11 cellular contexts compared by ENCODE assay signal in genomic region chr13:41848435-41849255, GRCh38.
DNase-seq lines count a peak whose midpoint lies in the region; ATAC-seq and TF ChIP-seq lines count a peak whose summit lies in the region.
"Had no signal": no experiment of that assay in that cellular context is flagged by ENCODE, and none has a peak within 500 bp of the region (broad histone marks: within the 10 kb centered on the region; RNA-seq: fewer than 3 reads in every experiment).

No MANE protein-coding gene starts in this region.

- H3K4me1 ChIP-seq in breast epithelium, result no peaks in the 10 kb centered on the region
- H3K4me1 ChIP-seq in ascending aorta, result peaks cover 0 to 6% of the 10 kb centered on the region in 2 donors
- H3K4me1 ChIP-seq in thoracic aorta (ENCODE audit: control insufficient read depth in 1 of 2, low read depth in 2 of 2), result peaks cover 14 to 19% of the 10 kb centered on the region in 2 donors
- peaks cover 0 to under 1% (median 0%) of the 10 kb centered on the region in 3 donors for H3K4me1 ChIP-seq in esophagus squamous epithelium
- H3K4me1 ChIP-seq: BLaER1 had no signal

- H3K27me3 ChIP-seq in breast epithelium (no peaks in the 10 kb centered on the region), ascending aorta (no peaks in the 10 kb centered on the region), thoracic aorta (replicated peaks; ENCODE audit: insufficient read depth) (no peaks in the 10 kb centered on the region), esophagus squamous epithelium (no peaks in the 10 kb centered on the region)
- H3K27me3 ChIP-seq: BLaER1 had no signal

- H3K27ac ChIP-seq in breast epithelium, result no peak overlapping the region
- peak overlapping the region; percentile 35 to 37 for H3K27ac ChIP-seq in ascending aorta
- peak overlapping the region; percentile 31 to 49 for H3K27ac ChIP-seq in thoracic aorta
- H3K27ac ChIP-seq in esophagus squamous epithelium, result no peak overlapping the region
- H3K27ac ChIP-seq: BLaER1 had no signal

- H3K36me3 ChIP-seq in breast epithelium (no peaks in the 10 kb centered on the region), ascending aorta (no peaks in the 10 kb centered on the region), thoracic aorta (no peaks in the 10 kb centered on the region), esophagus squamous epithelium (peaks cover 0 to 7% (median 0%) of the 10 kb centered on the region in 3 donors)
- H3K36me3 ChIP-seq: BLaER1 had no signal

- intact Hi-C loops in MCF 10A (cut with micrococcal nuclease) (no loop called here), breast epithelium (cut with DNase I; ENCODE audit: low total_unique reads) (no loop called here), ascending aorta (cut with DNase I) (no loop called here), left cardiac atrium (cut with DNase I) (no loop called here), esophagus squamous epithelium (cut with DNase I) (no loop called here)

- no TSS peak for BruUV-seq in MCF 10A (replicated peaks; lab: Mats Ljungman, UMichigan)

- H3K27me3 Mint-ChIP-seq in MCF 10A (ENCODE audit: insufficient read depth, unreplicated experiment), result no peaks in the 10 kb centered on the region

- DNase-seq in MCF 10A (ENCODE audit: unreplicated experiment), result no peak
- DNase-seq in breast epithelium (ENCODE audit: low spot score in 2 of 2), result no peak
- DNase-seq in ascending aorta (ENCODE audit: low spot score in 2 of 2), result no peak
- no peak for DNase-seq in left cardiac atrium
- no peak for DNase-seq in thoracic aorta (ENCODE audit: low spot score)
- no peak for DNase-seq in esophagus squamous epithelium (lab: John Stamatoyannopoulos, UW)
- DNase-seq in DMS 273 (lab: John Stamatoyannopoulos, UW; ENCODE audit: unreplicated experiment), result no peak
- DNase-seq: NCI-H1092, small intestine had no signal

- ATAC-seq in left cardiac atrium (peak; percentile 72 to 80), thoracic aorta (ENCODE audit: insufficient number of reproducible peaks, low FRiP score, low read depth) (no peak), GM19035 (IDR thresholded peaks at IDR 0.05; ENCODE audit: unreplicated experiment) (no peak)

- H3K9me3 ChIP-seq in breast epithelium, result no peaks in the 10 kb centered on the region
- no peaks in the 10 kb centered on the region for H3K9me3 ChIP-seq in ascending aorta
- no peaks in the 10 kb centered on the region for H3K9me3 ChIP-seq in thoracic aorta
- H3K9me3 ChIP-seq in esophagus squamous epithelium, result no peaks in the 10 kb centered on the region

- H3K27ac Mint-ChIP-seq in MCF 10A (ENCODE audit: low read depth, unreplicated experiment), result no peak overlapping the region

- peaks cover 15% of the 10 kb centered on the region for H3K36me3 Mint-ChIP-seq in MCF 10A (ENCODE audit: insufficient read depth, unreplicated experiment)

- CTCF ChIA-PET in MCF 10A (lab: Yijun Ruan, JAX), result interaction anchor here (1.2 kb wide), 1 partner anchor 181 kb away, joined by 3 read pairs; no protein-coding TSS in a partner anchor

- H3K4me1 Mint-ChIP-seq in MCF 10A (ENCODE audit: insufficient read depth, unreplicated experiment), result no peaks in the 10 kb centered on the region

- POLR2A ChIA-PET in MCF 10A (lab: Yijun Ruan, JAX), result interaction anchor here (0.6 kb wide), 1 partner anchor 179 kb away, joined by 4 read pairs; no protein-coding TSS in a partner anchor

- WGBS in esophagus squamous epithelium, 2 donors, result 82 to 90% methylated on average over 2 of the region's 2 CpGs

- H3K4me3 ChIP-seq in breast epithelium, result no peak overlapping the region
- peak overlapping the region in 1 of 2 donors; percentile 0 for H3K4me3 ChIP-seq in ascending aorta
- no peak overlapping the region for H3K4me3 ChIP-seq in thoracic aorta
- H3K4me3 ChIP-seq in esophagus squamous epithelium, result no peak overlapping the region
- H3K4me3 ChIP-seq: BLaER1 had no signal

- no peak overlapping the region for H3K4me3 Mint-ChIP-seq in MCF 10A (ENCODE audit: unreplicated experiment)

- TF ChIP-seq POLR2A in breast epithelium (IDR thresholded peaks at IDR 0.05) (no peak), esophagus squamous epithelium (IDR thresholded peaks at IDR 0.05) (no peak)

- H3K9me3 Mint-ChIP-seq in MCF 10A (ENCODE audit: unreplicated experiment), result no peaks in the 10 kb centered on the region

- TF ChIP-seq CTCF in MCF 10A (IDR thresholded peaks at IDR 0.05; ENCODE audit: unreplicated experiment) (peak; percentile 4), breast epithelium (IDR thresholded peaks at IDR 0.05) (no peak), ascending aorta (IDR thresholded peaks at IDR 0.05) (peak in 1 of 3 experiments; percentile 13), thoracic aorta (IDR thresholded peaks at IDR 0.05) (no peak), esophagus squamous epithelium (IDR thresholded peaks at IDR 0.05) (peak in 1 of 6 experiments; percentile 14)

Comparison
In these comparisons a context has a peak if more than half of its experiments do, and no peak if none do; other contexts are left out.
1. H3K27ac ChIP-seq: peak in ascending aorta (2 of 2) and thoracic aorta (2 of 2); none in breast epithelium (0 of 2) and esophagus squamous epithelium (0 of 4).
2. ATAC-seq: peak in left cardiac atrium (2 of 2); none in thoracic aorta (single experiment) and GM19035 (single experiment).